In genomic region chr19:11634018-11634662, GRCh38 we compare ENCODE assay signal across 6 cellular contexts. TPM values are rescaled to one million over a fixed set of nuclear protein-coding genes. Genes with fewer than 3 reads are reported as not detected.
A peak's percentile ranks its signal among the peaks of the same experiment; 100 is the strongest.
DNase-seq lines count a peak whose midpoint lies in the region; ATAC-seq, FAIRE-seq and TF ChIP-seq lines count a peak whose summit lies in the region.
"Not testable (repeated sequence)": the region's sequence is repeated elsewhere in the genome, so short reads cannot be mapped to it uniquely, and the experiment has no call there.
"Had no signal": no experiment of that assay in that cellular context is flagged by ENCODE, and none has a peak within 500 bp of the region (broad histone marks: within the 10 kb centered on the region; RNA-seq: fewer than 3 reads in every experiment).

No MANE protein-coding gene starts in this region.

- not testable (repeated sequence) for H3K27me3 Mint-ChIP-seq in Caco-2 (ENCODE audit: insufficient read depth, unreplicated experiment); endothelial cell (ENCODE audit: unreplicated experiment)

- H3K9ac ChIP-seq in liver (ENCODE audit: low read depth in 1 of 2, low read length in 2 of 2) = not testable (repeated sequence)

- not testable (repeated sequence) for H3K36me3 Mint-ChIP-seq in Caco-2 (ENCODE audit: insufficient read depth, unreplicated experiment); endothelial cell (ENCODE audit: low read depth, unreplicated experiment)

- DNase-seq in Caco-2 = peak in 1 of 2 experiments; percentile 20
- DNase-seq in endothelial cell (ENCODE audit: low spot score) = not testable (repeated sequence)
- peak; percentile 51 for DNase-seq in left lobe of liver (ENCODE audit: low spot score)
- DNase-seq in small intestine = peak; percentile 91

- H3K27ac ChIP-seq in liver (ENCODE audit: low read depth in 1 of 2, low read length in 2 of 2) = peak overlapping the region in 1 of 2 donors; percentile 28
- H3K27ac ChIP-seq in small intestine (ENCODE audit: low read depth in 1 of 2, low read length in 1 of 2) = not testable (repeated sequence)

- H3K9me3 Mint-ChIP-seq in Caco-2 (ENCODE audit: unreplicated experiment) = peaks cover 12% of the 10 kb centered on the region
- H3K9me3 Mint-ChIP-seq in endothelial cell (ENCODE audit: unreplicated experiment) = not testable (repeated sequence)

- TF ChIP-seq RAD21 in liver (IDR thresholded peaks at IDR 0.05) = peak; percentile 33 to 56

- not testable (repeated sequence) for H3K27me3 ChIP-seq in Caco-2 (replicated peaks; ENCODE audit: control insufficient read depth, insufficient read depth, low read length); liver (ENCODE audit: control insufficient read depth in 4 of 4, insufficient read depth in 4 of 4, low read length in 3 of 4); small intestine (ENCODE audit: control insufficient read depth in 2 of 2, insufficient read depth in 2 of 2, low read length in 2 of 2)

- H3K36me3 ChIP-seq in Caco-2 (ENCODE audit: control insufficient read depth, insufficient read depth, low read length); liver (ENCODE audit: control insufficient read depth in 4 of 4, insufficient read depth in 3 of 4, low read depth in 1 of 4, low read length in 3 of 4); small intestine (ENCODE audit: control insufficient read depth in 2 of 2, insufficient read depth in 2 of 2, low read length in 2 of 2): not testable (repeated sequence)

- CTCF ChIA-PET in Caco-2 (lab: Charles Lee) = not testable (repeated sequence)

- not testable (repeated sequence) for FAIRE-seq in small intestine (lab: Jason Lieb, UNC)

- H3K4me3 Mint-ChIP-seq in Caco-2 (ENCODE audit: unreplicated experiment) (peak overlapping the region; percentile 29), endothelial cell (ENCODE audit: unreplicated experiment) (peak overlapping the region; percentile 33)

- not testable (repeated sequence) for H3K9me3 ChIP-seq in Caco-2; liver (ENCODE audit: control insufficient read depth in 4 of 4, low read length in 3 of 4); small intestine (ENCODE audit: control insufficient read depth, low read depth)

- TF ChIP-seq CTCF in Caco-2 (IDR thresholded peaks at IDR 0.05; ENCODE audit: insufficient read depth in 1 of 2, low read depth in 1 of 2, low read length in 1 of 2, severe bottlenecking in 1 of 2, unreplicated experiment in 1 of 2); endothelial cell (IDR thresholded peaks at IDR 0.05; ENCODE audit: unreplicated experiment); liver (IDR thresholded peaks at IDR 0.05; ENCODE audit: low read depth, low read length, missing input control): not testable (repeated sequence)

- H3K4me1 Mint-ChIP-seq in Caco-2 (ENCODE audit: low read depth, unreplicated experiment); endothelial cell (ENCODE audit: unreplicated experiment): not testable (repeated sequence)

- POLR2A ChIA-PET in Caco-2 (lab: Charles Lee) = not testable (repeated sequence)

- H3K4me3 ChIP-seq in Caco-2 (ENCODE audit: low read depth, low read length); liver (ENCODE audit: low read depth in 1 of 3, low read length in 3 of 3); small intestine (ENCODE audit: low read depth in 1 of 2, low read length in 2 of 2): not testable (repeated sequence)

- 55% methylated on average over 3 of the region's 3 CpGs for WGBS in liver
- 14 to 55% (median 37%) methylated on average over 3 of the region's 3 CpGs for WGBS in small intestine, 3 donors

- peak overlapping the region; percentile 35 for H3K27ac Mint-ChIP-seq in Caco-2 (ENCODE audit: unreplicated experiment)
- H3K27ac Mint-ChIP-seq in endothelial cell (ENCODE audit: unreplicated experiment) = not testable (repeated sequence)

- intact Hi-C loops in Caco-2 (cut with micrococcal nuclease; ENCODE audit: unreplicated experiment) = not testable (repeated sequence)

- peak; percentile 66 for ATAC-seq in left lobe of liver

- not testable (repeated sequence) for BruUV-seq in Caco-2 (replicated peaks; lab: Mats Ljungman, UMichigan)

- H3K4me1 ChIP-seq in Caco-2; small intestine (ENCODE audit: control insufficient read depth in 2 of 2, insufficient read depth in 1 of 2, low read depth in 1 of 2, low read length in 1 of 2): not testable (repeated sequence)
- H3K4me1 ChIP-seq in liver (ENCODE audit: control insufficient read depth in 4 of 4, insufficient read depth in 4 of 4, low read length in 3 of 4) = peaks cover 0 to 17% (median 16%) of the 10 kb centered on the region in 4 donors

TF ChIP-seq in liver, 16 proteins besides CTCF, POLR2A, EP300 and RAD21:
- peak; percentile 98 for TF ChIP-seq SP1 (IDR thresholded peaks at IDR 0.05)
- peak; percentile 85 to 91 for TF ChIP-seq RXRA (IDR thresholded peaks at IDR 0.05)
- peak; percentile 20 for TF ChIP-seq FOXA2 (IDR thresholded peaks at IDR 0.05)
- peak; percentile 59 for TF ChIP-seq NR2F2 (IDR thresholded peaks at IDR 0.05)
- TF ChIP-seq GABPA (IDR thresholded peaks at IDR 0.05 in 1 of 2, conservative IDR thresholded peaks at IDR 0.05 in 1 of 2) = peak in 1 of 2 donors; percentile 60
- peak in 1 of 2 donors; percentile 43 for TF ChIP-seq EGR1 (IDR thresholded peaks at IDR 0.05; ENCODE audit: low read depth in 2 of 2)
- TF ChIP-seq HNF4A (conservative IDR thresholded peaks at IDR 0.05) = peak; percentile 98 to 99
- TF ChIP-seq REST (IDR thresholded peaks at IDR 0.05) = peak; percentile 40
- peak; percentile 70 for TF ChIP-seq YY1 (IDR thresholded peaks at IDR 0.05)
- TF ChIP-seq HNF4G (IDR thresholded peaks at IDR 0.05) = peak; percentile 100
- TF ChIP-seq FOXA1 (IDR thresholded peaks at IDR 0.05) = peak; percentile 14
- peak; percentile 70 for TF ChIP-seq MAX (IDR thresholded peaks at IDR 0.05)
- peak; percentile 79 to 90 for TF ChIP-seq JUND (IDR thresholded peaks at IDR 0.05)
- peak; percentile 51 for TF ChIP-seq ZBTB33 (IDR thresholded peaks at IDR 0.05)

RNA-seq across cellular contexts. Expression of gene ZNF627, which starts 36.9 kb away (rescaled TPM):
- 8.1 and 9.0 TPM in 2 replicates for total RNA-seq in Caco-2 (2022)
- total RNA-seq in endothelial cell (ENCODE audit: unreplicated experiment) = 21.9 TPM
- 5.3 TPM for total RNA-seq in left lobe of liver
- 1 to 10 TPM; 7.6 to 9.6 TPM for total RNA-seq in liver
- polyA plus RNA-seq in liver = 1 to 10 TPM; 3.2 to 3.3 TPM
- 1 to 10 TPM; 3.8 to 6.8 (median 5.1) TPM for polyA plus RNA-seq in small intestine

RNA-seq across cellular contexts. Expression of gene ACP5, which starts 56.7 kb away (rescaled TPM):
- 0.48 TPM in 1 of 2 replicates, not detected in the other for total RNA-seq in Caco-2 (2022)
- 0.95 TPM for total RNA-seq in endothelial cell (ENCODE audit: unreplicated experiment)
- 17.9 TPM for total RNA-seq in left lobe of liver
- 10 to 100 TPM; 20.7 to 30.5 TPM for total RNA-seq in liver
- polyA plus RNA-seq in liver = 10 to 100 TPM; 18.6 to 26.9 TPM
- polyA plus RNA-seq in small intestine = 10 to 100 TPM; 22.8 to 36.2 (median 30.4) TPM
- total RNA-seq: G401 had no signal
